In genomic region chr11:70650075-70650909, GRCh38 we compare ENCODE assay signal across 1 cellular context.
TF ChIP-seq lines count a peak whose summit lies in the region.

No MANE protein-coding gene starts in this region.

TF ChIP-seq in HepG2, 621 proteins besides CTCF, POLR2A, EP300 and RAD21 (continued from another document and continues in another):
- TF ChIP-seq TCF7L2 (IDR thresholded peaks at IDR 0.05; ENCODE audit: low read depth, low read length) (no peak), ZBTB3 (CRISPR knock-in tag; IDR thresholded peaks at IDR 0.05; ENCODE audit: borderline replicate concordance, low read depth) (peak; percentile 96; the same call in 1 of the 2 replicates), ATF4 (CRISPR knock-in tag; IDR thresholded peaks at IDR 0.05) (peak in 1 of 2 experiments; percentile 67; a peak in 2 of 4 replicates), ZNF34 (CRISPR knock-in tag; IDR thresholded peaks at IDR 0.05; ENCODE audit: borderline replicate concordance) (no peak), ZKSCAN5 (CRISPR knock-in tag; IDR thresholded peaks at IDR 0.05) (peak; percentile 91), FOSL1 (CRISPR knock-in tag; IDR thresholded peaks at IDR 0.05; ENCODE audit: borderline replicate concordance) (peak; percentile 89), MEIS1 (CRISPR knock-in tag; IDR thresholded peaks at IDR 0.05; ENCODE audit: borderline replicate concordance) (peak; percentile 97), ZFP36L1 (CRISPR knock-in tag; IDR thresholded peaks at IDR 0.05) (peak; percentile 88), SAP130 (CRISPR knock-in tag; IDR thresholded peaks at IDR 0.05; ENCODE audit: low read depth) (peak; percentile 99), ZNF569 (CRISPR knock-in tag; IDR thresholded peaks at IDR 0.05; ENCODE audit: borderline replicate concordance) (peak; percentile 89; the same call in 1 of the 2 replicates), ZMYM4 (CRISPR knock-in tag; IDR thresholded peaks at IDR 0.05) (peak; percentile 93), NONO (IDR thresholded peaks at IDR 0.05) (no peak), NONO (CRISPR knock-in tag; conservative IDR thresholded peaks at IDR 0.05) (no peak), KLF15 (CRISPR knock-in tag; IDR thresholded peaks at IDR 0.05; ENCODE audit: borderline replicate concordance) (peak; percentile 99), ZSCAN31 (CRISPR knock-in tag; IDR thresholded peaks at IDR 0.05; ENCODE audit: low read depth) (peak; percentile 99), EZH2 (conservative IDR thresholded peaks at IDR 0.05; ENCODE audit: low read depth, low read length) (no peak), IRX3 (CRISPR knock-in tag; IDR thresholded peaks at IDR 0.05; ENCODE audit: borderline replicate concordance, low read depth) (peak; percentile 99), TOE1 (CRISPR knock-in tag; IDR thresholded peaks at IDR 0.05) (peak; percentile 99; the same call in 1 of the 2 replicates), ATF7-NPFF (CRISPR knock-in tag; IDR thresholded peaks at IDR 0.05; ENCODE audit: low read depth) (peak; percentile 98), TAF15 (IDR thresholded peaks at IDR 0.05; ENCODE audit: low read depth, low read length, poor library complexity, severe bottlenecking) (no peak), KMT2B (CRISPR knock-in tag; IDR thresholded peaks at IDR 0.05) (peak; percentile 96), LCORL (IDR thresholded peaks at IDR 0.05) (no peak), LCORL (CRISPR knock-in tag; IDR thresholded peaks at IDR 0.05) (peak; percentile 59; the same call in 1 of the 2 replicates), ZNF564 (CRISPR knock-in tag; IDR thresholded peaks at IDR 0.05) (peak; percentile 97), ZNF772 (CRISPR knock-in tag; IDR thresholded peaks at IDR 0.05) (peak; percentile 99), ZNF207 (IDR thresholded peaks at IDR 0.05; ENCODE audit: borderline replicate concordance) (no peak), GLI4 (CRISPR knock-in tag; IDR thresholded peaks at IDR 0.05; ENCODE audit: borderline replicate concordance) (peak; percentile 100), JUND (CRISPR knock-in tag; IDR thresholded peaks at IDR 0.05) (peak; percentile 79), TGIF2 (CRISPR knock-in tag; IDR thresholded peaks at IDR 0.05) (peak; percentile 100), ZNF10 (CRISPR knock-in tag; IDR thresholded peaks at IDR 0.05; ENCODE audit: borderline replicate concordance, low read depth) (no peak), ZNF557 (CRISPR knock-in tag; IDR thresholded peaks at IDR 0.05) (peak; percentile 100), POLR2G (IDR thresholded peaks at IDR 0.05; ENCODE audit: low read depth, low read length) (no peak), RBAK (CRISPR knock-in tag; IDR thresholded peaks at IDR 0.05) (peak; percentile 89), MTA1 (CRISPR knock-in tag; IDR thresholded peaks at IDR 0.05; ENCODE audit: borderline replicate concordance) (no peak), ZNF205 (CRISPR knock-in tag; IDR thresholded peaks at IDR 0.05) (peak; percentile 98), KDM4B (CRISPR knock-in tag; IDR thresholded peaks at IDR 0.05) (peak; percentile 100), MTF1 (CRISPR knock-in tag; IDR thresholded peaks at IDR 0.05) (peak; percentile 98), TP53 (CRISPR knock-in tag; conservative IDR thresholded peaks at IDR 0.05) (peak; percentile 97), PBX2 (CRISPR knock-in tag; IDR thresholded peaks at IDR 0.05) (peak; percentile 56), DNMT3B (CRISPR knock-in tag; conservative IDR thresholded peaks at IDR 0.05) (peak; percentile 100), ZNF607 (CRISPR knock-in tag; IDR thresholded peaks at IDR 0.05; ENCODE audit: borderline replicate concordance) (peak; percentile 100), GATAD1 (CRISPR knock-in tag; IDR thresholded peaks at IDR 0.05) (peak; percentile 85), SP4 (CRISPR knock-in tag; IDR thresholded peaks at IDR 0.05) (peak; percentile 85), POGZ (CRISPR knock-in tag; IDR thresholded peaks at IDR 0.05) (no peak), SNAPC4 (CRISPR knock-in tag; IDR thresholded peaks at IDR 0.05) (peak; percentile 97), GLMP (CRISPR knock-in tag; IDR thresholded peaks at IDR 0.05; ENCODE audit: borderline replicate concordance) (peak; percentile 98), NFE2L2 (IDR thresholded peaks at IDR 0.05; ENCODE audit: low read length) (no peak), TRIM24 (CRISPR knock-in tag; IDR thresholded peaks at IDR 0.05) (no peak), ZNF780A (CRISPR knock-in tag; IDR thresholded peaks at IDR 0.05) (peak; percentile 98; the same call in 1 of the 2 replicates), GTF3A (CRISPR knock-in tag; conservative IDR thresholded peaks at IDR 0.05) (no peak), HNRNPLL (IDR thresholded peaks at IDR 0.05; ENCODE audit: low read depth, low read length, poor library complexity, severe bottlenecking) (no peak), MLLT10 (CRISPR knock-in tag; IDR thresholded peaks at IDR 0.05) (peak; percentile 91; the same call in 1 of the 2 replicates), ZNF709 (CRISPR knock-in tag; IDR thresholded peaks at IDR 0.05) (peak; percentile 99), ZNF24 (IDR thresholded peaks at IDR 0.05) (no peak), NCOA1 (CRISPR knock-in tag; IDR thresholded peaks at IDR 0.05) (peak; percentile 96), ZNF33B (CRISPR knock-in tag; IDR thresholded peaks at IDR 0.05) (peak; percentile 98), BCL3 (CRISPR knock-in tag; IDR thresholded peaks at IDR 0.05) (peak; percentile 99), GATA4 (IDR thresholded peaks at IDR 0.05; ENCODE audit: borderline replicate concordance, low read depth) (no peak), PRPF4 (IDR thresholded peaks at IDR 0.05; ENCODE audit: low read depth, low read length, poor library complexity, severe bottlenecking) (no peak), ZNF816 (CRISPR knock-in tag; IDR thresholded peaks at IDR 0.05; ENCODE audit: borderline replicate concordance) (peak; percentile 97), ZNF776 (CRISPR knock-in tag; IDR thresholded peaks at IDR 0.05) (peak; percentile 99), NR1H2 (CRISPR knock-in tag; IDR thresholded peaks at IDR 0.05; ENCODE audit: borderline replicate concordance, low read depth) (peak; percentile 98), ZNF432 (CRISPR knock-in tag; IDR thresholded peaks at IDR 0.05; ENCODE audit: borderline replicate concordance) (peak; percentile 96; the same call in 1 of the 2 replicates), MAF1 (CRISPR knock-in tag; IDR thresholded peaks at IDR 0.05; ENCODE audit: borderline replicate concordance) (peak; percentile 99), TBP (CRISPR knock-in tag; IDR thresholded peaks at IDR 0.05) (no peak), ZBTB10 (CRISPR knock-in tag; IDR thresholded peaks at IDR 0.05; ENCODE audit: borderline replicate concordance) (peak; percentile 98), ZNF232 (CRISPR knock-in tag; IDR thresholded peaks at IDR 0.05; ENCODE audit: borderline replicate concordance) (peak; percentile 100), ZNF879 (CRISPR knock-in tag; IDR thresholded peaks at IDR 0.05) (peak; percentile 99), SRSF4 (IDR thresholded peaks at IDR 0.05; ENCODE audit: low read depth, low read length, poor library complexity, severe bottlenecking) (no peak), ZNF841 (CRISPR knock-in tag; IDR thresholded peaks at IDR 0.05; ENCODE audit: borderline replicate concordance) (peak; percentile 96), EEA1 (CRISPR knock-in tag; IDR thresholded peaks at IDR 0.05; ENCODE audit: borderline replicate concordance) (peak; percentile 100), SRY (CRISPR knock-in tag; IDR thresholded peaks at IDR 0.05) (peak; percentile 100), ONECUT2 (CRISPR knock-in tag; IDR thresholded peaks at IDR 0.05) (peak; percentile 93), NRL (CRISPR knock-in tag; IDR thresholded peaks at IDR 0.05; ENCODE audit: borderline replicate concordance) (peak; percentile 98), ZFYVE20 (CRISPR knock-in tag; IDR thresholded peaks at IDR 0.05; ENCODE audit: borderline replicate concordance, low read depth) (peak; percentile 99), NFE2L1 (CRISPR knock-in tag; IDR thresholded peaks at IDR 0.05; ENCODE audit: borderline replicate concordance) (peak; percentile 85), ESRRA (CRISPR knock-in tag; IDR thresholded peaks at IDR 0.05; ENCODE audit: low read depth) (peak; percentile 82; the same call in 1 of the 2 replicates)
